ENCODE assay signal across 18 cellular contexts in the genomic region with DNA sequence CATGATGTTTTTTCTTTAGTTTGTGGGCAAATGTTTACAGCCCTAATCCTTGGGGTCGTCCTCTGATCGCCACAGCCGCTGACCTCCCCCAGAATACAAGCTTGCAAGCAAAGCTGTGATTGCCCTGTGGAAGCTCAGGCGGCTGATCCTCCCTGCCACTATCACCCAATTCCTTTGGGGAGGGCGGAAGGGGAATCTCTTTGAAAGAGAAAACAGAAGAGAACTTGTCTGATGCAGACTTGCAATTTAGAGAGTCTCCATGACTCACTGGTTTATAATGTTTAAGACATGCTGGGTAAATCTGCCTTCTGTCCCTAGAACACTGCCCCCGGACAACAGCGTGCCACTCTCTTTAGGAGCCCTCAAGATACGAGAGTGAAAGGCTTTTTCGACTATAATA.
DNase-seq lines count a peak whose midpoint lies in the region; ATAC-seq and TF ChIP-seq lines count a peak whose summit lies in the region.
"Had no signal": no experiment of that assay in that cellular context is flagged by ENCODE, and none has a peak within 500 bp of the region (broad histone marks: within the 10 kb centered on the region; RNA-seq: fewer than 3 reads in every experiment).

No MANE protein-coding gene starts in this region.

- H3K4me3 ChIP-seq in NT2/D1 (ENCODE audit: insufficient read length, low read depth), result no peak overlapping the region
- no peak overlapping the region for H3K4me3 ChIP-seq in muscle layer of duodenum (ENCODE audit: low read depth in 1 of 2, low read length in 2 of 2)
- peak overlapping the region in 15 of 59 donors; percentile 2 to 39 (median 20) for H3K4me3 ChIP-seq in dorsolateral prefrontal cortex
- H3K4me3 ChIP-seq: BLaER1, psoas muscle had no signal

- no peaks in the 10 kb centered on the region for H3K9me3 ChIP-seq in NT2/D1 (ENCODE audit: insufficient read depth, low read length)
- H3K9me3 ChIP-seq in muscle layer of duodenum (ENCODE audit: control insufficient read depth in 1 of 2, low read length in 2 of 2), result no peaks in the 10 kb centered on the region
- H3K9me3 ChIP-seq: BLaER1, psoas muscle had no signal

- TF ChIP-seq CTCF in dorsolateral prefrontal cortex (IDR thresholded peaks at IDR 0.05 in 54 of 56, conservative IDR thresholded peaks at IDR 0.05 in 2 of 56; ENCODE audit: low read depth in 1 of 56, partially characterized antibody in 56 of 56), result no peak

- no peak overlapping the region for H3K4me3 Mint-ChIP-seq in activated T-cell treated with anti-CD3 and anti-CD28 coated beads, Interleukin-2, amount 50 U/mL, for 4 hours
- H3K4me3 Mint-ChIP-seq: activated naive CD8-positive, alpha-beta T cell treated with anti-CD3 and anti-CD28 coated beads, Interleukin-2, amount 50 U/mL, for 24 hours; memory B cell had no signal

- H3K4me1 Mint-ChIP-seq in activated T-cell treated with anti-CD3 and anti-CD28 coated beads, Interleukin-2, amount 50 U/mL, for 4 hours (ENCODE audit: low read depth), result peaks cover 8% of the 10 kb centered on the region
- H3K4me1 Mint-ChIP-seq: memory B cell had no signal

- no peak for ATAC-seq in activated T-cell treated with anti-CD3 and anti-CD28 coated beads, Interleukin-2, amount 50 U/mL, for 4 hours
- ATAC-seq: activated naive CD8-positive, alpha-beta T cell treated with anti-CD3 and anti-CD28 coated beads, Interleukin-2, amount 50 U/mL, for 24 hours; psoas muscle had no signal

- H3K36me3 ChIP-seq in NT2/D1 (ENCODE audit: insufficient read depth, insufficient read length, low read length) (no peaks in the 10 kb centered on the region), muscle layer of duodenum (ENCODE audit: control insufficient read depth in 1 of 2, insufficient read depth in 2 of 2, low read length in 2 of 2) (peaks cover 20 to 35% of the 10 kb centered on the region in 2 donors)
- H3K36me3 ChIP-seq: BLaER1 had no signal

- intact Hi-C loops in dorsolateral prefrontal cortex (cut with DNase I), result no loop called here

- H3K9me3 Mint-ChIP-seq in activated T-cell treated with anti-CD3 and anti-CD28 coated beads, Interleukin-2, amount 50 U/mL, for 4 hours, result no peaks in the 10 kb centered on the region

- H3K27ac ChIP-seq in muscle layer of duodenum (ENCODE audit: low read length), result peak overlapping the region; percentile 9
- H3K27ac ChIP-seq in dorsolateral prefrontal cortex, result no peak overlapping the region
- H3K27ac ChIP-seq: BLaER1, psoas muscle had no signal

- no peaks in the 10 kb centered on the region for H3K36me3 Mint-ChIP-seq in activated T-cell treated with anti-CD3 and anti-CD28 coated beads, Interleukin-2, amount 50 U/mL, for 4 hours (ENCODE audit: insufficient read depth)

- peaks cover 4% of the 10 kb centered on the region for H3K27me3 Mint-ChIP-seq in activated T-cell treated with anti-CD3 and anti-CD28 coated beads, Interleukin-2, amount 50 U/mL, for 4 hours (ENCODE audit: low read depth)

- H3K9ac ChIP-seq in NT2/D1 (ENCODE audit: insufficient read length, low read depth), result no peak overlapping the region
- H3K9ac ChIP-seq: BLaER1 had no signal

- H3K27me3 ChIP-seq in NT2/D1 (ENCODE audit: insufficient read depth, insufficient read length) (no peaks in the 10 kb centered on the region), muscle layer of duodenum (ENCODE audit: low read depth, low read length) (no peaks in the 10 kb centered on the region), dorsolateral prefrontal cortex (peaks cover 0 to 13% (median 0%) of the 10 kb centered on the region in 45 donors)
- H3K27me3 ChIP-seq: BLaER1 had no signal

- H3K4me1 ChIP-seq in NT2/D1 (ENCODE audit: insufficient read depth, insufficient read length) (no peaks in the 10 kb centered on the region), muscle layer of duodenum (ENCODE audit: control insufficient read depth in 1 of 2, insufficient read depth in 2 of 2, low read length in 2 of 2) (peaks cover 0 to 4% of the 10 kb centered on the region in 2 donors)
- H3K4me1 ChIP-seq: BLaER1, psoas muscle had no signal

- peak; percentile 80 for DNase-seq in EL
- peak; percentile 6 for DNase-seq in NT2/D1 (ENCODE audit: low read depth, low spot score)
- DNase-seq in ecto neural progenitor cell (ENCODE audit: low spot score), result peak; percentile 58
- no peak for DNase-seq in central memory CD4-positive, alpha-beta T cell
- DNase-seq in activated T-cell treated with anti-CD3 and anti-CD28 coated beads, Interleukin-2, amount 50 U/mL, for 4 hours, result no peak
- no peak for DNase-seq in dorsolateral prefrontal cortex
- no peak for DNase-seq in COLO668 (lab: John Stamatoyannopoulos, UW; ENCODE audit: unreplicated experiment)
- DNase-seq: activated CD8-positive, alpha-beta memory T cell treated with anti-CD3 and anti-CD28 coated beads, Interleukin-2, amount 50 U/mL, for 48 hours; activated naive CD8-positive, alpha-beta T cell treated with anti-CD3 and anti-CD28 coated beads, Interleukin-2, amount 50 U/mL, for 24 hours; hippocampal formation; NCI-H446 treated with DMSO at 0.1 percent for 48 hours; psoas muscle; Right ventricle myocardium superior; stimulated activated CD4-positive, alpha-beta T cell treated with anti-CD3 and anti-CD28 coated beads, Interleukin-2, amount 100 ng/mL, for 48 hours; stimulated activated naive CD4-positive, alpha-beta T cell had no signal

Comparison
In these comparisons a context has a peak if more than half of its experiments do, and no peak if none do; other contexts are left out.
1. DNase-seq: peak in EL (single experiment), NT2/D1 (single experiment) and ecto neural progenitor cell (single experiment); none in central memory CD4-positive, alpha-beta T cell (single experiment), activated T-cell treated with anti-CD3 and anti-CD28 coated beads, Interleukin-2, amount 50 U/mL, for 4 hours (single experiment), dorsolateral prefrontal cortex (0 of 10) and COLO668 (single experiment).